ENCODE assay signal across 2 cellular contexts in genomic region chr3:13655074-13655913, GRCh38.
A peak's percentile ranks its signal among the peaks of the same experiment; 100 is the strongest.
TF ChIP-seq lines count a peak whose summit lies in the region.

No MANE protein-coding gene starts in this region.

TF ChIP-seq in SK-N-SH treated with all-trans-retinoic acid at 6 μM for 48 hours, 23 proteins besides CTCF, POLR2A, EP300 and RAD21 (continued from another document):
- TF ChIP-seq RARB (CRISPR knock-in tag; IDR thresholded peaks at IDR 0.05) (no peak), OSR1 (CRISPR knock-in tag; IDR thresholded peaks at IDR 0.05) (no peak), TCF4 (CRISPR knock-in tag; IDR thresholded peaks at IDR 0.05; ENCODE audit: borderline replicate concordance) (no peak), TSHZ2 (CRISPR knock-in tag; IDR thresholded peaks at IDR 0.05) (no peak), CSDC2 (CRISPR knock-in tag; IDR thresholded peaks at IDR 0.05) (no peak), PPARA (CRISPR knock-in tag; IDR thresholded peaks at IDR 0.05; ENCODE audit: borderline replicate concordance) (no peak)

TF ChIP-seq in H1, 55 proteins besides CTCF, POLR2A, EP300 and RAD21 (continued from another document):
- TF ChIP-seq E2F6 (IDR thresholded peaks at IDR 0.05) (peak; percentile 67), PHF8 (conservative IDR thresholded peaks at IDR 0.05; ENCODE audit: low read depth, low read length) (no peak), KDM4A (IDR thresholded peaks at IDR 0.05; ENCODE audit: low read depth, low read length, severe bottlenecking) (peak; percentile 75), BACH1 (IDR thresholded peaks at IDR 0.05; ENCODE audit: low read length) (no peak), CHD7 (IDR thresholded peaks at IDR 0.05; ENCODE audit: insufficient replicate concordance, low read length) (no peak), RXRA (IDR thresholded peaks at IDR 0.05; ENCODE audit: insufficient read depth, low read depth, low read length) (no peak), POLR2AphosphoS5 (IDR thresholded peaks at IDR 0.05; ENCODE audit: low read depth, low read length) (no peak)
